7 cellular contexts compared by ENCODE assay signal in genomic region chr2:196876364-196876763, GRCh38.
"Had no signal": no experiment of that assay in that cellular context is flagged by ENCODE, and none has a peak within 500 bp of the region (broad histone marks: within the 10 kb centered on the region; RNA-seq: fewer than 3 reads in every experiment).

No MANE protein-coding gene starts in this region.

- DNase-seq: GM23248, GOT3, H7, HFFc6, IMR-90 had no signal

- ATAC-seq: HCT116 had no signal

- H3K27ac ChIP-seq: GM23248 had no signal

- H3K9me3 Mint-ChIP-seq: HFFc6 had no signal

- H3K27ac Mint-ChIP-seq: HFFc6 had no signal

- H3K4me3 Mint-ChIP-seq: HFFc6 had no signal

- H3K4me3 ChIP-seq: GM23248, HAP-1 had no signal

- H3K9me3 ChIP-seq: HAP-1 had no signal

- H3K9ac ChIP-seq: GM23248 had no signal
